11 cellular contexts compared by ENCODE assay signal in the genomic region with DNA sequence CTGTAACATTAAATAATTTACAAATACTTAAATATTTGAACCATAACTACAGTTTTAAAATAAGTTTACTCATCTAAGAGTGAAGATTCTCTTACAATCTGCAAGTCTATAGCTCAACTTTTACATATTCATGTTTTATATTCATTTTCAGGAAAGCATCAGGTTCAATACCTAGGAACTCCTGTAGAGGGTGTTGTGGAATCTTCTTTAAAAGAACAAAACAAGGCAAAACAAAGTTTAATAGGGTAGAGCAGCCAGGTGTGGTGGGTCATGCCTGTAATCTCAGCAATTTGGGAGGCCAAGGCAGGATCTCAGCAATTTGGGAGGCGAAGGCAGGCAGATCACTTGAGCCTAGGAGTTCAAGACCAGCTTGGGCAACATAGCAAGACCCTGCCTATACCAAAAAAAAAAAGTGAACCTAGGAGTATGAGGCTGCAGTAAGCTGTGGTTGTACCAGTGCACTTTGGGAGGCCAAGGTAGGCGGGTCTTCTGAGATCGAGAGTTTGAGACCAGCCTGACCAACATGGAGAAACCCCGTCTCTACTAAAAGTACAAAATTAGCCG. TPM values are rescaled to one million over a fixed set of nuclear protein-coding genes. Genes with fewer than 3 reads are reported as not detected.
DNase-seq lines count a peak whose midpoint lies in the region; ATAC-seq, FAIRE-seq and TF ChIP-seq lines count a peak whose summit lies in the region.
"Had no signal": no experiment of that assay in that cellular context is flagged by ENCODE, and none has a peak within 500 bp of the region (broad histone marks: within the 10 kb centered on the region; RNA-seq: fewer than 3 reads in every experiment).

No MANE protein-coding gene starts in this region.

- peak; percentile 26 to 44 for TF ChIP-seq RAD21 in H1 (IDR thresholded peaks at IDR 0.05 in 1 of 2, conservative IDR thresholded peaks at IDR 0.05 in 1 of 2; ENCODE audit: low read depth in 2 of 2, low read length in 2 of 2)

- H4K91ac ChIP-seq in H1 (replicated peaks; ENCODE audit: insufficient read length, low read length) = no peak overlapping the region

- FAIRE-seq in H1 (lab: Jason Lieb, UNC) = peak; percentile 13

- no peak overlapping the region for H3K4me2 ChIP-seq in H1 (ENCODE audit: insufficient read depth in 1 of 2, low read depth in 2 of 2, low read length in 2 of 2)

- H3K4ac ChIP-seq in H1 (replicated peaks; ENCODE audit: insufficient read length, low read depth, low read length) = no peak overlapping the region

- H2BK5ac ChIP-seq in H1 (ENCODE audit: low read depth, low read length) = no peak overlapping the region

- CTCF ChIA-PET in H1 (lab: Charles Lee; ENCODE audit: partially characterized antibody) = interaction anchor here (0.6 to 7.5 kb wide), 41 partner anchors 8 to 1429 kb away, joined by 3 to 46 read pairs (median 3); no protein-coding TSS in a partner anchor

- H3K14ac ChIP-seq in H1 (ENCODE audit: insufficient read length) = no peak overlapping the region

- H3K4me1 ChIP-seq in heart left ventricle (no peaks in the 10 kb centered on the region), H1 (replicated peaks in 1 of 4; ENCODE audit: control insufficient read depth in 3 of 4, insufficient read depth in 4 of 4, low read length in 3 of 4) (peaks cover 0 to 6% (median 4%) of the 10 kb centered on the region in 4 experiments; a peak in 5 of 7 replicates), upper lobe of left lung (no peaks in the 10 kb centered on the region)

- H2AK5ac ChIP-seq in H1 (ENCODE audit: low read depth, low read length) = no peak overlapping the region

- H3K9me3 ChIP-seq in heart left ventricle (no peaks in the 10 kb centered on the region), H1 (ENCODE audit: insufficient read depth in 2 of 2, low read depth in 1 of 2, low read length in 1 of 2) (no peaks in the 10 kb centered on the region), upper lobe of left lung (no peaks in the 10 kb centered on the region)

- H4K20me1 ChIP-seq in H1 (replicated peaks in 1 of 2; ENCODE audit: control insufficient read depth in 1 of 2, insufficient read depth in 2 of 2, low read length in 2 of 2) = no peaks in the 10 kb centered on the region

- no peak overlapping the region for H2BK15ac ChIP-seq in H1 (ENCODE audit: low read length)

- no peak for ATAC-seq in heart left ventricle
- no peak for ATAC-seq in upper lobe of left lung (ENCODE audit: low FRiP score in 2 of 2)
- ATAC-seq in HG03280 (IDR thresholded peaks at IDR 0.05; ENCODE audit: unreplicated experiment) = no peak

- no peaks in the 10 kb centered on the region for H3K27me3 ChIP-seq in heart left ventricle
- no peaks in the 10 kb centered on the region for H3K27me3 ChIP-seq in H1 (replicated peaks in 1 of 4; ENCODE audit: control insufficient read depth in 3 of 4, extremely low read depth in 1 of 4, insufficient read depth in 3 of 4, low read length in 3 of 4)
- no peaks in the 10 kb centered on the region for H3K27me3 ChIP-seq in upper lobe of left lung

- no peak overlapping the region for H2BK120ac ChIP-seq in H1 (replicated peaks; ENCODE audit: low read depth, low read length)

- POLR2A ChIA-PET in H1 (lab: Charles Lee; ENCODE audit: partially characterized antibody) = interaction anchor here (0.6 kb wide), 1 partner anchor 32 kb away, joined by 3 read pairs; no protein-coding TSS in a partner anchor

- H3K79me2 ChIP-seq in H1 (ENCODE audit: control insufficient read depth in 1 of 2, insufficient read depth in 2 of 2, low read length in 2 of 2) = no peaks in the 10 kb centered on the region

- H3K23ac ChIP-seq in H1 (ENCODE audit: insufficient read length) = no peak overlapping the region

- no peak overlapping the region for H3K4me3 ChIP-seq in heart left ventricle
- no peak overlapping the region for H3K4me3 ChIP-seq in H1 (ENCODE audit: extremely low read depth in 1 of 4, insufficient read depth in 2 of 4, low read depth in 3 of 4, low read length in 4 of 4)
- no peak overlapping the region for H3K4me3 ChIP-seq in upper lobe of left lung

- no peaks in the 10 kb centered on the region for H3K23me2 ChIP-seq in H1 (ENCODE audit: low read depth, low read length)

- H3K79me1 ChIP-seq in H1 (ENCODE audit: low read depth, low read length) = no peaks in the 10 kb centered on the region

- H3K9ac ChIP-seq in H1 (replicated peaks in 1 of 4; ENCODE audit: extremely low read depth in 1 of 4, low read depth in 3 of 4, low read length in 3 of 4) = no peak overlapping the region

- no peak for TF ChIP-seq EP300 in H1 (IDR thresholded peaks at IDR 0.05; ENCODE audit: borderline replicate concordance in 1 of 2, low read depth in 2 of 2, low read length in 2 of 2)
- TF ChIP-seq EP300 in upper lobe of left lung (IDR thresholded peaks at IDR 0.05) = no peak

- no peak overlapping the region for H4K8ac ChIP-seq in H1 (ENCODE audit: extremely low read depth, insufficient read depth, low read length)

- no peak for TF ChIP-seq POLR2A in heart left ventricle (IDR thresholded peaks at IDR 0.05)
- no peak for TF ChIP-seq POLR2A in H1 (IDR thresholded peaks at IDR 0.05; ENCODE audit: control extremely low read depth in 1 of 2, low read depth in 2 of 2, low read length in 2 of 2)
- TF ChIP-seq POLR2A in upper lobe of left lung (IDR thresholded peaks at IDR 0.05) = no peak

- H3K56ac ChIP-seq in H1 (replicated peaks; ENCODE audit: insufficient read length, low read depth, low read length) = no peak overlapping the region

- no peak overlapping the region for H2AFZ ChIP-seq in H1 (ENCODE audit: low read length)

- intact Hi-C loops in heart left ventricle (cut with DNase I) (no loop called here), cardiac septum (cut with DNase I) (no loop called here), head of caudate nucleus (cut with DNase I) (no loop called here)

- 93 to 99% (median 96%) methylated on average over 5 of the region's 5 CpGs for WGBS in heart left ventricle, 4 donors
- 84% methylated on average over 5 of the region's 5 CpGs; no CpG with 5 or more reads in 1 of the 2 experiments for WGBS in H1 (ENCODE audit: extremely low coverage in 1 of 2, insufficient coverage in 1 of 2, insufficient read length in 1 of 2, insufficient replicate concordance in 2 of 2, low coverage in 1 of 2, low lambda C conversion rate in 2 of 2, missing lambda C conversion rate in 1 of 2), 2 experiments
- 85 to 96% methylated on average over 5 of the region's 5 CpGs for WGBS in upper lobe of left lung, 2 donors

- no peak overlapping the region for H2BK12ac ChIP-seq in H1 (ENCODE audit: low read depth, low read length)

- no peak overlapping the region for H3K18ac ChIP-seq in H1 (ENCODE audit: extremely low read depth, low read length)

- no peak overlapping the region for H2BK20ac ChIP-seq in H1 (ENCODE audit: low read length)

- H3K36me3 ChIP-seq in heart left ventricle (no peaks in the 10 kb centered on the region), H1 (ENCODE audit: control insufficient read depth in 2 of 4, insufficient read depth in 4 of 4, low read length in 3 of 4) (no peaks in the 10 kb centered on the region), upper lobe of left lung (no peaks in the 10 kb centered on the region)

- H3K27ac ChIP-seq in heart left ventricle (no peak overlapping the region), H1 (ENCODE audit: low read depth, low read length) (no peak overlapping the region), upper lobe of left lung (no peak overlapping the region)
- H3K27ac ChIP-seq: epithelial cell of prostate had no signal

- H4K5ac ChIP-seq in H1 (ENCODE audit: insufficient read length, low read depth, low read length) = no peak overlapping the region

- peak in 11 of 12 donors; percentile 13 to 51 (median 32) for TF ChIP-seq CTCF in heart left ventricle (IDR thresholded peaks at IDR 0.05)
- TF ChIP-seq CTCF in H1 (IDR thresholded peaks at IDR 0.05; ENCODE audit: control extremely low read depth in 1 of 3, insufficient read depth in 1 of 3, low read depth in 1 of 3, low read length in 3 of 3) = peak in 2 of 3 experiments; percentile 19 to 45; a peak in 2 of 4 replicates
- peak in 4 of 6 experiments; percentile 19 to 43 (median 21) for TF ChIP-seq CTCF in upper lobe of left lung (IDR thresholded peaks at IDR 0.05)

- no peak for DNase-seq in heart left ventricle
- DNase-seq in cardiac septum (ENCODE audit: low spot score) = no peak
- peak; percentile 83 for DNase-seq in OCI-M1 (lab: John Stamatoyannopoulos, UW)
- no peak for DNase-seq in H1 (ENCODE audit: low read depth in 1 of 2, low spot score in 2 of 2)
- DNase-seq in upper lobe of left lung = no peak
- no peak for DNase-seq in NCI-H1105 (lab: John Stamatoyannopoulos, UW)
- no peak for DNase-seq in head of caudate nucleus
- DNase-seq: DMS79; stimulated activated CD4-positive, alpha-beta T cell treated with anti-CD3 and anti-CD28 coated beads, Interleukin-12 subunit alpha, Interleukin-12 subunit beta, amount 100 ng/mL, for 4 hours had no signal

TF ChIP-seq in H1, 55 proteins besides CTCF, POLR2A, EP300 and RAD21 (continues in another document):
- TF ChIP-seq EZH2 (IDR thresholded peaks at IDR 0.05; ENCODE audit: low read depth, low read length, severe bottlenecking) (no peak), RBBP5 (IDR thresholded peaks at IDR 0.05; ENCODE audit: borderline replicate concordance, low read depth, low read length) (no peak), BRCA1 (IDR thresholded peaks at IDR 0.05; ENCODE audit: low read depth, low read length) (no peak)
- TF ChIP-seq, protein P1, sequence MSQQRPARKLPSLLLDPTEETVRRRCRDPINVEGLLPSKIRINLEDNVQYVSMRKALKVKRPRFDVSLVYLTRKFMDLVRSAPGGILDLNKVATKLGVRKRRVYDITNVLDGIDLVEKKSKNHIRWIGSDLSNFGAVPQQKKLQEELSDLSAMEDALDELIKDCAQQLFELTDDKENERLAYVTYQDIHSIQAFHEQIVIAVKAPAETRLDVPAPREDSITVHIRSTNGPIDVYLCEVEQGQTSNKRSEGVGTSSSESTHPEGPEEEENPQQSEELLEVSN (IDR thresholded peaks at IDR 0.05) = no peak

RNA-seq across cellular contexts. Expression of a gene that starts 45.1 kb away (rescaled TPM):
- 10 to 100 TPM in 1 of 9 donors, 1 to 10 TPM in 8; 2.6 to 10.1 (median 5.2) TPM for total RNA-seq in heart left ventricle
- 1 to 10 TPM in 1 of 2 donors, under 1 TPM in 1; 0.80 to 3.6 TPM for polyA plus RNA-seq in heart left ventricle
- total RNA-seq in cardiac septum = 6.9 TPM
- total RNA-seq in H1 (2021; fragmentation: NEBNext Ultra II Directional; extraction: Animal tissue kit (Norgen Biotek cat#: 25700)) = 1.1 and 1.3 TPM in 2 replicates
- 0.50 and 0.70 TPM in 2 replicates for polyA plus RNA-seq in H1 (2011; rRNA removed)
- 0.53 TPM for polyA plus RNA-seq in H1 (2011; cell fraction: cytosol; rRNA removed)
- 0.84 TPM for polyA plus RNA-seq in H1 (2011; cell fraction: nucleus; rRNA removed)
- 0.61 to 1.1 TPM (median 0.84 TPM) in 4 replicates for polyA plus RNA-seq in H1 (2012, experiment 1 of 2)
- 0.07 TPM for polyA plus RNA-seq in H1 (2012, experiment 2 of 2)
- polyA plus RNA-seq in H1 (2013, experiment 1 of 2) = 1.6 TPM
- polyA plus RNA-seq in H1 (2013, experiment 2 of 2) = 1.5 TPM
- polyA minus RNA-seq in H1 (2011; rRNA and poly(A)+ RNA removed) = 0.69 and 1.1 TPM in 2 replicates
- 1.2 TPM for polyA minus RNA-seq in H1 (2011; cell fraction: cytosol; rRNA and poly(A)+ RNA removed)
- 4.7 TPM for polyA minus RNA-seq in H1 (2011; cell fraction: nucleus; rRNA and poly(A)+ RNA removed)
- 10 to 100 TPM in 1 of 6 donors, 1 to 10 TPM in 5; 5.5 to 12.6 (median 7.0) TPM for total RNA-seq in upper lobe of left lung
